In the genomic region with DNA sequence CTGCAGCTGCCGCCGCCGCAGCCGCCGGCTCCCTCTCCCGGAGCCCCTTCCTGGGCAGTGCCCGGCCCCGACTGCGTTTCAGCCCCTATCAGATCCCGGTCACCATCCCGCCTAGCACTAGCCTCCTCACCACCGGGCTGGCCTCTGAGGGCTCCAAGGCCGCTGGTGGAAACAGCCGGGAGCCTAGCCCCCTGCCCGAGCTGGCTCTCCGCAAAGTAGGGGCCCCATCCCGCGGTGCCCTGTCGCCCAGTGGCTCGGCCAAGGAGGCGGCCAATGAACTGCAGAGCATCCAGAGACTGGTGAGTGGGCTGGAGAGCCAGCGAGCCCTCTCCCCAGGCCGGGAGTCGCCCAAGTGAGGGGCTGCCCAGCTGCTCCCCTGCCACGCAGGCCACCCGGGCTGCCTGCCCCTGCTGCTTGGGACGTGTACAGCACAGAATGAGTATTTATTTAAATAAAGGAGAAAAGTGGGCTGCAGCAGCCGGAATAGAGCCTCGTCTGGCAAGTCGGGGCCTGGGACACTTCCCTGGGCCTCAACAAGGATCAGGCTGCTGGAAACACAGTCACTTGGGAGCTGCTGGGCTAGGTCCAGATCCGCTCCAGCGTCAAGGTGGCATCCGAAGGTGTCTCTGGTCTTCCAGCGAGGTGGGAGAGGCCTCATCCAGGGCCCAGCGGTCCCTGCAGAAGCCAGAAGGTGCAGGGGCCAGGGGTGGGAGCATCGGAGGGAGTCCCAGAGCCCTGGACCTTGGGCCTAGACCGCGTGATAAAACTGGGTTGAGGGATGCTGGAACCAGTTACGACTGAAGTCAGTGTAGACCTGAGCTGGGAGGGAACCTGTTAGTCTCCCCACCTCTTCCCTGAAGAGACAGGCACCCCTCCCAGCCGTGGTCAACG, we compare ENCODE assay signal across 8 cellular contexts. TPM values are rescaled to one million over a fixed set of nuclear protein-coding genes. Genes with fewer than 3 reads are reported as not detected.
A peak's percentile ranks its signal among the peaks of the same experiment; 100 is the strongest.
DNase-seq lines count a peak whose midpoint lies in the region; ATAC-seq and TF ChIP-seq lines count a peak whose summit lies in the region.

No MANE protein-coding gene starts in this region.

- peaks cover 36% of the 10 kb centered on the region for H3K4me1 Mint-ChIP-seq in CD8-positive, alpha-beta T cell (ENCODE audit: low read depth)

- peak overlapping the region; percentile 65 for H3K4me3 Mint-ChIP-seq in CD8-positive, alpha-beta T cell

- no peak for DNase-seq in CD8-positive, alpha-beta T cell
- DNase-seq in Panc1 (ENCODE audit: low read depth, low spot score), result no peak
- peak in 1 of 2 donors; percentile 57 for DNase-seq in fibroblast of lung (ENCODE audit: low read depth in 2 of 2)
- DNase-seq in ACHN, result no peak
- no peak for DNase-seq in NCI-H82 treated with DMSO at 0.1 percent for 48 hours (lab: John Stamatoyannopoulos, UW; ENCODE audit: unreplicated experiment)
- DNase-seq in SKM-1 treated with dmso at 0.1 percent for 144 hours (lab: John Stamatoyannopoulos, UW; ENCODE audit: unreplicated experiment), result no peak
- no peak for DNase-seq in cerebellum (ENCODE audit: low spot score)

- no peak overlapping the region for H3K27ac ChIP-seq in CD8-positive, alpha-beta T cell (ENCODE audit: low read depth, low read length)
- H3K27ac ChIP-seq in Panc1 (ENCODE audit: low read length), result peak overlapping the region; percentile 63; the same call in 1 of the 2 replicates
- peak overlapping the region; percentile 95 for H3K27ac ChIP-seq in fibroblast of lung (ENCODE audit: insufficient read depth, low read length)
- H3K27ac ChIP-seq in parathyroid adenoma, result no peak overlapping the region

- TF ChIP-seq CTCF in CD8-positive, alpha-beta T cell (IDR thresholded peaks at IDR 0.05), result no peak
- TF ChIP-seq CTCF in Panc1 (IDR thresholded peaks at IDR 0.05) (no peak), fibroblast of lung (conservative IDR thresholded peaks at IDR 0.05 in 1 of 2, IDR thresholded peaks at IDR 0.05 in 1 of 2; ENCODE audit: low read depth in 1 of 2, low read length in 2 of 2) (no peak), parathyroid adenoma (IDR thresholded peaks at IDR 0.05) (no peak)

- H3K4me2 ChIP-seq in fibroblast of lung (ENCODE audit: extremely low read depth, insufficient read depth, low read length) (peak overlapping the region; percentile 100), parathyroid adenoma (ENCODE audit: low read length) (no peak overlapping the region)

- no peak overlapping the region for H3K27ac Mint-ChIP-seq in CD8-positive, alpha-beta T cell

- CTCF ChIA-PET in CD8-positive, alpha-beta T cell (lab: Charles Lee), result interaction anchor here (0.6 kb wide), 1 partner anchor 249 kb away, joined by 3 read pairs; no protein-coding TSS in a partner anchor
- CTCF ChIA-PET in Panc1 (lab: Charles Lee), result interaction anchor here (0.6 to 1.5 kb wide), 4 partner anchors 9 to 437 kb away, joined by 3 to 5 read pairs (median 3); a partner anchor contains a TSS

- peaks cover 50% of the 10 kb centered on the region for H3K27me3 Mint-ChIP-seq in CD8-positive, alpha-beta T cell (ENCODE audit: low read depth)

- intact Hi-C loops in CD8-positive, alpha-beta T cell (cut with DNase I, micrococcal nuclease), result no loop called here
- intact Hi-C loops in Panc1 (cut with micrococcal nuclease; ENCODE audit: unreplicated experiment), result loop anchor here (5.0 kb wide), 1 partner anchor 436 kb away; no protein-coding TSS in a partner anchor

- no peak overlapping the region for H3K4me3 ChIP-seq in CD8-positive, alpha-beta T cell (ENCODE audit: low read depth, low read length)
- H3K4me3 ChIP-seq in Panc1 (ENCODE audit: low read depth in 2 of 2, low read length in 2 of 2) (no peak overlapping the region; a peak in 1 of 4 replicates), fibroblast of lung (replicated peaks in 1 of 4; ENCODE audit: control extremely low read depth in 1 of 4, insufficient read depth in 1 of 4, low read depth in 3 of 4, low read length in 4 of 4) (peak overlapping the region; percentile 75 to 100 (median 88)), parathyroid adenoma (ENCODE audit: low read depth, low read length) (peak overlapping the region; percentile 38)

- H3K36me3 Mint-ChIP-seq in CD8-positive, alpha-beta T cell, result no peaks in the 10 kb centered on the region

- H4K20me1 ChIP-seq in fibroblast of lung (ENCODE audit: control insufficient read depth, extremely low read depth, insufficient read depth, low read length), result no peaks in the 10 kb centered on the region

- POLR2A ChIA-PET in CD8-positive, alpha-beta T cell (lab: Charles Lee), result no interaction called here
- POLR2A ChIA-PET in Panc1 (lab: Charles Lee), result no interaction called here

- no peak for ATAC-seq in CD8-positive, alpha-beta T cell
- ATAC-seq in Panc1, result no peak

- H3K9me3 Mint-ChIP-seq in CD8-positive, alpha-beta T cell, result no peaks in the 10 kb centered on the region

- no peaks in the 10 kb centered on the region for H3K36me3 ChIP-seq in CD8-positive, alpha-beta T cell (ENCODE audit: insufficient read depth, low read length)
- H3K36me3 ChIP-seq in Panc1 (ENCODE audit: control insufficient read depth, insufficient read depth, low read length) (no peaks in the 10 kb centered on the region), fibroblast of lung (ENCODE audit: control insufficient read depth, insufficient read depth, low read length) (peaks cover 52% of the 10 kb centered on the region), parathyroid adenoma (ENCODE audit: control insufficient read depth, insufficient read depth, low read length) (no peaks in the 10 kb centered on the region)

- H3K9ac ChIP-seq in fibroblast of lung (ENCODE audit: insufficient read depth, low read length) (peak overlapping the region; percentile 81), parathyroid adenoma (no peak overlapping the region)

- no peak overlapping the region for H2AFZ ChIP-seq in fibroblast of lung (ENCODE audit: low read length)
- H2AFZ ChIP-seq in parathyroid adenoma, result no peak overlapping the region

- in situ Hi-C loops in Panc1 (cut with HindIII; ENCODE audit: low pct_unique_long_range_greater_than_20kb, low sequenced_read_pairs), result no loop called here
- in situ Hi-C loops in ACHN (cut with HindIII; ENCODE audit: low pct_ligation_motif_present, low pct_unique_long_range_greater_than_20kb, low sequenced_read_pairs), result no loop called here

- H3K9me3 ChIP-seq in CD8-positive, alpha-beta T cell (ENCODE audit: low read length), result no peaks in the 10 kb centered on the region
- no peaks in the 10 kb centered on the region for H3K9me3 ChIP-seq in Panc1 (ENCODE audit: control insufficient read depth, insufficient read depth, low read depth, low read length)
- H3K9me3 ChIP-seq in fibroblast of lung (ENCODE audit: control insufficient read depth, insufficient read depth, low read depth, low read length), result no peaks in the 10 kb centered on the region
- no peaks in the 10 kb centered on the region for H3K9me3 ChIP-seq in parathyroid adenoma (ENCODE audit: control insufficient read depth, low read length)

- no TSS peak for BruUV-seq in Panc1 (replicated peaks; lab: Mats Ljungman, UMichigan)

- H3K4me1 ChIP-seq in CD8-positive, alpha-beta T cell (ENCODE audit: insufficient read depth, low read length), result peaks cover 53% of the 10 kb centered on the region
- H3K4me1 ChIP-seq in Panc1 (ENCODE audit: control insufficient read depth, insufficient read depth, low read length) (peaks cover 18% of the 10 kb centered on the region), fibroblast of lung (ENCODE audit: control insufficient read depth, extremely low read depth, insufficient read depth, low read length) (peaks cover 19% of the 10 kb centered on the region), parathyroid adenoma (peaks cover 7% of the 10 kb centered on the region)

- peaks cover 77% of the 10 kb centered on the region for H3K79me2 ChIP-seq in fibroblast of lung (ENCODE audit: control insufficient read depth, insufficient read depth, low read length)
- H3K79me2 ChIP-seq in parathyroid adenoma, result no peaks in the 10 kb centered on the region

- H3K27me3 ChIP-seq in CD8-positive, alpha-beta T cell (ENCODE audit: insufficient read depth, low read length), result peaks cover 59% of the 10 kb centered on the region
- H3K27me3 ChIP-seq in Panc1 (ENCODE audit: control insufficient read depth, insufficient read depth, low read length), result no peaks in the 10 kb centered on the region
- H3K27me3 ChIP-seq in fibroblast of lung (ENCODE audit: control insufficient read depth, insufficient read depth, low read length), result no peaks in the 10 kb centered on the region
- H3K27me3 ChIP-seq in parathyroid adenoma (ENCODE audit: control insufficient read depth, insufficient read depth, low read length), result peaks cover 10% of the 10 kb centered on the region

RNA-seq across cellular contexts. Expression of a gene that starts 8.8 kb away (rescaled TPM):
- total RNA-seq in CD8-positive, alpha-beta T cell, result not detected
- 35.6 TPM for total RNA-seq in Panc1 (2021; ENCODE audit: unreplicated experiment)
- polyA plus RNA-seq in Panc1 (2012; ENCODE audit: insufficient read length), result 30.7 TPM
- 98.1 and 148 TPM in 2 replicates for total RNA-seq in fibroblast of lung
- polyA plus RNA-seq in fibroblast of lung, result 40.5 and 64.9 TPM in 2 replicates
- 86.7 and 151 TPM in 2 replicates for polyA plus RNA-seq in fibroblast of lung (2012)
- 102 and 172 TPM in 2 replicates for polyA minus RNA-seq in fibroblast of lung (ENCODE audit: low replicate concordance)
- total RNA-seq in cerebellum, result 1.3 TPM

RNA-seq across cellular contexts. Expression of a gene that starts 43.8 kb away (rescaled TPM):
- not detected for total RNA-seq in CD8-positive, alpha-beta T cell
- not detected for total RNA-seq in Panc1 (2021; ENCODE audit: unreplicated experiment)
- 0.19 TPM for polyA plus RNA-seq in Panc1 (2012; ENCODE audit: insufficient read length)
- 35.2 and 44.1 TPM in 2 replicates for total RNA-seq in fibroblast of lung
- polyA plus RNA-seq in fibroblast of lung, result 84.3 and 93.9 TPM in 2 replicates
- 55.1 and 85.4 TPM in 2 replicates for polyA plus RNA-seq in fibroblast of lung (2012)
- 133 and 151 TPM in 2 replicates for polyA minus RNA-seq in fibroblast of lung (ENCODE audit: low replicate concordance)
- total RNA-seq in cerebellum, result not detected

Comparison
In these comparisons a context has a peak if more than half of its experiments do, and no peak if none do; other contexts are left out.
1. H3K27ac ChIP-seq: peak in Panc1 (single experiment) and fibroblast of lung (single experiment); none in CD8-positive, alpha-beta T cell (single experiment) and parathyroid adenoma (single experiment).
2. H3K4me3 ChIP-seq: peak in fibroblast of lung (4 of 4) and parathyroid adenoma (single experiment); none in CD8-positive, alpha-beta T cell (single experiment) and Panc1 (0 of 2).
3. RNA of a gene that starts 8.8 kb away (total RNA-seq): 98.1 to 148 TPM in fibroblast of lung and 35.6 TPM in Panc1 (single experiment); 1.3 TPM in cerebellum (single experiment) and not detected in CD8-positive, alpha-beta T cell; every median in the first group is over 10 times any median in the second.
4. RNA of a gene that starts 43.8 kb away (total RNA-seq): 35.2 to 44.1 TPM in fibroblast of lung; not detected in Panc1 (single experiment), not detected in CD8-positive, alpha-beta T cell and not detected in cerebellum (single experiment); every median in the first group is over 10 times any median in the second.